Comparison of ENCODE assay signal across 1 cellular context in the genomic region with DNA sequence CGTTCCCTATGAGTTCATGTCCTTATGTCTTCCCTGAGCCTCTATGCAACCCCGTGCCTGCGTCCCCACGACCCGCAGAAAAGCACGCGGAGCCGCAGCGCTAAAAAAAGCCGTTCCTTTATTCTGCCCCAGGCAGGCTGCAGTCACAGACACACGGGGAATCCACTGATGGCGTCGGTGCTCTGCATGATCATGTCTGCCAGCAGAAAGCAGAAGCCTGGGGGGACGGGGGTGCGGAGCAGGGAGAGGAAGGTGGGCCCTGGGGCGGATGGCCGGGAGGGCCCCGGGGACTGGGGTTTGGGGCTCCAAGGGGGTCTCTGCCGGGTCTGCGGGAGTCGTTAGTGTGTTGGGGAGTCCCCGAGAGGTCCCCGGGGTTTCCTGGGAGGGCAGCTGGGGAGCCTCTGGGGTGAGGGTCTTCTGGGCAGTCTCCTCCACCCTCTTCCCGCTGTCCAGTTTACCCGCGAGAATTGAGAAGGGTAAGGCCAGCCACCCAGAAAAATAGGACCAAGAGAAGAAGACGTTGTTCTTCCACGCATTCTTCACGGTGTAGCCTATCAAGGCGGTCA.
TF ChIP-seq lines count a peak whose summit lies in the region.

No MANE protein-coding gene starts in this region.

TF ChIP-seq in HepG2, 621 proteins besides CTCF, POLR2A, EP300 and RAD21 (continued from another document and continues in another):
- TF ChIP-seq, protein P1, sequence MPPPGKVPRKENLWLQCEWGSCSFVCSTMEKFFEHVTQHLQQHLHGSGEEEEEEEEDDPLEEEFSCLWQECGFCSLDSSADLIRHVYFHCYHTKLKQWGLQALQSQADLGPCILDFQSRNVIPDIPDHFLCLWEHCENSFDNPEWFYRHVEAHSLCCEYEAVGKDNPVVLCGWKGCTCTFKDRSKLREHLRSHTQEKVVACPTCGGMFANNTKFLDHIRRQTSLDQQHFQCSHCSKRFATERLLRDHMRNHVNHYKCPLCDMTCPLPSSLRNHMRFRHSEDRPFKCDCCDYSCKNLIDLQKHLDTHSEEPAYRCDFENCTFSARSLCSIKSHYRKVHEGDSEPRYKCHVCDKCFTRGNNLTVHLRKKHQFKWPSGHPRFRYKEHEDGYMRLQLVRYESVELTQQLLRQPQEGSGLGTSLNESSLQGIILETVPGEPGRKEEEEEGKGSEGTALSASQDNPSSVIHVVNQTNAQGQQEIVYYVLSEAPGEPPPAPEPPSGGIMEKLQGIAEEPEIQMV (CRISPR knock-in tag; IDR thresholded peaks at IDR 0.05; ENCODE audit: low read depth), result no peak
- TF ChIP-seq, protein P2, sequence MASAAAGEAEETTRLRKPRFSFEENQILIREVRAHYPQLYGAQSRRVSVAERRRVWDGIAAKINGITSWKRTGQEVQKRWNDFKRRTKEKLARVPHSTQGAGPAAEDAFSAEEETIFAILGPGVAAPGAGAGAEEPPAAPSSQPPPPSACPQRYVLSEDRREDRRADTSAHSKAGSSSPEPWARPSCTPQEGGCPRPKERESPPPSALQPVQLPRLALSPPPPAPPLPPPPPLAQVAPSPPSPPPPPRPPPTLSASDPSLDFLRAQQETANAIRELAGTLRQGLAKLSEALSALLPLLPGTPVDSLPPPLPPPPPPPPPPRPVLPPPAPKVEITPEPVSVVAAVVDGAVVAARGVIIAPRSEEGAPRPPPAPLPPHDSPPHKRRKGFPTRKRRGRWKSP (CRISPR knock-in tag; IDR thresholded peaks at IDR 0.05), result 0 out of 2 replicates have a peak, but pooled peaks have one; percentile 33
- TF ChIP-seq ZNF256 (CRISPR knock-in tag; conservative IDR thresholded peaks at IDR 0.05) (0 out of 2 replicates have a peak, but pooled peaks have one; percentile 77), ZNF563 (CRISPR knock-in tag; IDR thresholded peaks at IDR 0.05) (peak; percentile 28; the same call in 1 of the 2 replicates), RBAK (CRISPR knock-in tag; IDR thresholded peaks at IDR 0.05) (no peak), SMARCE1 (IDR thresholded peaks at IDR 0.05; ENCODE audit: borderline replicate concordance) (no peak), TCF12 (IDR thresholded peaks at IDR 0.05) (no peak), TCF12 (CRISPR knock-in tag; IDR thresholded peaks at IDR 0.05) (no peak), SAFB2 (CRISPR knock-in tag; IDR thresholded peaks at IDR 0.05; ENCODE audit: borderline replicate concordance, low read depth) (0 out of 2 replicates have a peak, but pooled peaks have one; percentile 19), ZNF839 (CRISPR knock-in tag; IDR thresholded peaks at IDR 0.05; ENCODE audit: borderline replicate concordance) (no peak), SATB2 (CRISPR knock-in tag; IDR thresholded peaks at IDR 0.05) (no peak), ISL2 (CRISPR knock-in tag; IDR thresholded peaks at IDR 0.05) (no peak), CBX5 (CRISPR knock-in tag; IDR thresholded peaks at IDR 0.05; ENCODE audit: borderline replicate concordance) (no peak), ZC3H4 (CRISPR knock-in tag; IDR thresholded peaks at IDR 0.05; ENCODE audit: borderline replicate concordance) (peak; percentile 98; the same call in 1 of the 2 replicates), U2AF1 (optimal IDR thresholded peaks at IDR 0.05; ENCODE audit: low read depth, low read length) (peak; percentile 84), SNRNP70 (IDR thresholded peaks at IDR 0.05; ENCODE audit: low read depth, low read length) (no peak), HNRNPUL1 (IDR thresholded peaks at IDR 0.05; ENCODE audit: low read depth, low read length) (no peak), TCF7L2 (IDR thresholded peaks at IDR 0.05; ENCODE audit: low read depth, low read length) (no peak), ARID2 (CRISPR knock-in tag; IDR thresholded peaks at IDR 0.05; ENCODE audit: borderline replicate concordance) (peak; percentile 73; the same call in 1 of the 2 replicates), HDAC6 (IDR thresholded peaks at IDR 0.05; ENCODE audit: low read depth, low read length) (peak; percentile 62; the same call in 1 of the 2 replicates), KDM2A (CRISPR knock-in tag; IDR thresholded peaks at IDR 0.05; ENCODE audit: borderline replicate concordance, low read depth) (no peak), HIVEP1 (CRISPR knock-in tag; IDR thresholded peaks at IDR 0.05) (no peak), RFX1 (IDR thresholded peaks at IDR 0.05) (no peak), ZNF430 (CRISPR knock-in tag; IDR thresholded peaks at IDR 0.05) (no peak), SP4 (CRISPR knock-in tag; IDR thresholded peaks at IDR 0.05) (no peak), ZFP1 (CRISPR knock-in tag; IDR thresholded peaks at IDR 0.05) (no peak), HOXA5 (CRISPR knock-in tag; IDR thresholded peaks at IDR 0.05) (peak; percentile 37; the same call in 1 of the 2 replicates), ZNF121 (CRISPR knock-in tag; IDR thresholded peaks at IDR 0.05) (no peak), ZNF460 (CRISPR knock-in tag; IDR thresholded peaks at IDR 0.05; ENCODE audit: borderline replicate concordance) (no peak), MIER3 (CRISPR knock-in tag; IDR thresholded peaks at IDR 0.05; ENCODE audit: borderline replicate concordance) (no peak), ZNF780A (CRISPR knock-in tag; IDR thresholded peaks at IDR 0.05) (0 out of 2 replicates have a peak, but pooled peaks have one; percentile 7), POLR2AphosphoS2 (IDR thresholded peaks at IDR 0.05; ENCODE audit: low read depth, low read length) (0 out of 2 replicates have a peak, but pooled peaks have one; percentile 20), MTF1 (CRISPR knock-in tag; IDR thresholded peaks at IDR 0.05) (no peak), PCBP2 (optimal IDR thresholded peaks at IDR 0.05; ENCODE audit: low read depth, low read length, poor library complexity, severe bottlenecking) (peak; percentile 50), ZNF264 (CRISPR knock-in tag; IDR thresholded peaks at IDR 0.05) (peak; percentile 70), TBX3 (IDR thresholded peaks at IDR 0.05; ENCODE audit: borderline replicate concordance) (no peak), ZNF564 (CRISPR knock-in tag; IDR thresholded peaks at IDR 0.05) (peak; percentile 23; the same call in 1 of the 2 replicates), ZNF589 (CRISPR knock-in tag; conservative IDR thresholded peaks at IDR 0.05) (no peak), IRF2 (CRISPR knock-in tag; IDR thresholded peaks at IDR 0.05) (no peak; the same call in 1 of the 2 replicates), MED13 (CRISPR knock-in tag; IDR thresholded peaks at IDR 0.05) (peak; percentile 66; the same call in 1 of the 2 replicates), PTBP1 (IDR thresholded peaks at IDR 0.05; ENCODE audit: low read depth, low read length, poor library complexity, severe bottlenecking) (peak; percentile 25), ZNF337 (CRISPR knock-in tag; IDR thresholded peaks at IDR 0.05; ENCODE audit: borderline replicate concordance, low read depth) (no peak), REPIN1 (CRISPR knock-in tag; IDR thresholded peaks at IDR 0.05; ENCODE audit: borderline replicate concordance, low read depth) (no peak), POLR2AphosphoS5 (IDR thresholded peaks at IDR 0.05; ENCODE audit: low read depth, low read length) (peak; percentile 82), MEIS2 (CRISPR knock-in tag; IDR thresholded peaks at IDR 0.05) (peak; percentile 55; the same call in 1 of the 2 replicates)
- TF ChIP-seq, protein P3, sequence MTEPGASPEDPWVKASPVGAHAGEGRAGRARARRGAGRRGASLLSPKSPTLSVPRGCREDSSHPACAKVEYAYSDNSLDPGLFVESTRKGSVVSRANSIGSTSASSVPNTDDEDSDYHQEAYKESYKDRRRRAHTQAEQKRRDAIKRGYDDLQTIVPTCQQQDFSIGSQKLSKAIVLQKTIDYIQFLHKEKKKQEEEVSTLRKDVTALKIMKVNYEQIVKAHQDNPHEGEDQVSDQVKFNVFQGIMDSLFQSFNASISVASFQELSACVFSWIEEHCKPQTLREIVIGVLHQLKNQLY (CRISPR knock-in tag; IDR thresholded peaks at IDR 0.05), result no peak
- TF ChIP-seq, protein P4, sequence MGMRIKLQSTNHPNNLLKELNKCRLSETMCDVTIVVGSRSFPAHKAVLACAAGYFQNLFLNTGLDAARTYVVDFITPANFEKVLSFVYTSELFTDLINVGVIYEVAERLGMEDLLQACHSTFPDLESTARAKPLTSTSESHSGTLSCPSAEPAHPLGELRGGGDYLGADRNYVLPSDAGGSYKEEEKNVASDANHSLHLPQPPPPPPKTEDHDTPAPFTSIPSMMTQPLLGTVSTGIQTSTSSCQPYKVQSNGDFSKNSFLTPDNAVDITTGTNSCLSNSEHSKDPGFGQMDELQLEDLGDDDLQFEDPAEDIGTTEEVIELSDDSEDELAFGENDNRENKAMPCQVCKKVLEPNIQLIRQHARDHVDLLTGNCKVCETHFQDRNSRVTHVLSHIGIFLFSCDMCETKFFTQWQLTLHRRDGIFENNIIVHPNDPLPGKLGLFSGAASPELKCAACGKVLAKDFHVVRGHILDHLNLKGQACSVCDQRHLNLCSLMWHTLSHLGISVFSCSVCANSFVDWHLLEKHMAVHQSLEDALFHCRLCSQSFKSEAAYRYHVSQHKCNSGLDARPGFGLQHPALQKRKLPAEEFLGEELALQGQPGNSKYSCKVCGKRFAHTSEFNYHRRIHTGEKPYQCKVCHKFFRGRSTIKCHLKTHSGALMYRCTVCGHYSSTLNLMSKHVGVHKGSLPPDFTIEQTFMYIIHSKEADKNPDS (CRISPR knock-in tag; IDR thresholded peaks at IDR 0.05), result peak; percentile 54; the same call in 1 of the 2 replicates
- TF ChIP-seq, protein P5, sequence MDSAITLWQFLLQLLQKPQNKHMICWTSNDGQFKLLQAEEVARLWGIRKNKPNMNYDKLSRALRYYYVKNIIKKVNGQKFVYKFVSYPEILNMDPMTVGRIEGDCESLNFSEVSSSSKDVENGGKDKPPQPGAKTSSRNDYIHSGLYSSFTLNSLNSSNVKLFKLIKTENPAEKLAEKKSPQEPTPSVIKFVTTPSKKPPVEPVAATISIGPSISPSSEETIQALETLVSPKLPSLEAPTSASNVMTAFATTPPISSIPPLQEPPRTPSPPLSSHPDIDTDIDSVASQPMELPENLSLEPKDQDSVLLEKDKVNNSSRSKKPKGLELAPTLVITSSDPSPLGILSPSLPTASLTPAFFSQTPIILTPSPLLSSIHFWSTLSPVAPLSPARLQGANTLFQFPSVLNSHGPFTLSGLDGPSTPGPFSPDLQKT (CRISPR knock-in tag; IDR thresholded peaks at IDR 0.05; ENCODE audit: borderline replicate concordance), result no peak
- TF ChIP-seq, protein P6, sequence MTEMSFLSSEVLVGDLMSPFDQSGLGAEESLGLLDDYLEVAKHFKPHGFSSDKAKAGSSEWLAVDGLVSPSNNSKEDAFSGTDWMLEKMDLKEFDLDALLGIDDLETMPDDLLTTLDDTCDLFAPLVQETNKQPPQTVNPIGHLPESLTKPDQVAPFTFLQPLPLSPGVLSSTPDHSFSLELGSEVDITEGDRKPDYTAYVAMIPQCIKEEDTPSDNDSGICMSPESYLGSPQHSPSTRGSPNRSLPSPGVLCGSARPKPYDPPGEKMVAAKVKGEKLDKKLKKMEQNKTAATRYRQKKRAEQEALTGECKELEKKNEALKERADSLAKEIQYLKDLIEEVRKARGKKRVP (CRISPR knock-in tag; IDR thresholded peaks at IDR 0.05), result peak in 1 of 2 experiments; percentile 42; a peak in 1 of 4 replicates
- TF ChIP-seq, protein P7, sequence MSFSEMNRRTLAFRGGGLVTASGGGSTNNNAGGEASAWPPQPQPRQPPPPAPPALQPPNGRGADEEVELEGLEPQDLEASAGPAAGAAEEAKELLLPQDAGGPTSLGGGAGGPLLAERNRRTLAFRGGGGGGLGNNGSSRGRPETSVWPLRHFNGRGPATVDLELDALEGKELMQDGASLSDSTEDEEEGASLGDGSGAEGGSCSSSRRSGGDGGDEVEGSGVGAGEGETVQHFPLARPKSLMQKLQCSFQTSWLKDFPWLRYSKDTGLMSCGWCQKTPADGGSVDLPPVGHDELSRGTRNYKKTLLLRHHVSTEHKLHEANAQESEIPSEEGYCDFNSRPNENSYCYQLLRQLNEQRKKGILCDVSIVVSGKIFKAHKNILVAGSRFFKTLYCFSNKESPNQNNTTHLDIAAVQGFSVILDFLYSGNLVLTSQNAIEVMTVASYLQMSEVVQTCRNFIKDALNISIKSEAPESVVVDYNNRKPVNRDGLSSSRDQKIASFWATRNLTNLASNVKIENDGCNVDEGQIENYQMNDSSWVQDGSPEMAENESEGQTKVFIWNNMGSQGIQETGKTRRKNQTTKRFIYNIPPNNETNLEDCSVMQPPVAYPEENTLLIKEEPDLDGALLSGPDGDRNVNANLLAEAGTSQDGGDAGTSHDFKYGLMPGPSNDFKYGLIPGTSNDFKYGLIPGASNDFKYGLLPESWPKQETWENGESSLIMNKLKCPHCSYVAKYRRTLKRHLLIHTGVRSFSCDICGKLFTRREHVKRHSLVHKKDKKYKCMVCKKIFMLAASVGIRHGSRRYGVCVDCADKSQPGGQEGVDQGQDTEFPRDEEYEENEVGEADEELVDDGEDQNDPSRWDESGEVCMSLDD (CRISPR knock-in tag; IDR thresholded peaks at IDR 0.05; ENCODE audit: borderline replicate concordance), result peak; percentile 16; the same call in 1 of the 2 replicates
- TF ChIP-seq, protein P8, sequence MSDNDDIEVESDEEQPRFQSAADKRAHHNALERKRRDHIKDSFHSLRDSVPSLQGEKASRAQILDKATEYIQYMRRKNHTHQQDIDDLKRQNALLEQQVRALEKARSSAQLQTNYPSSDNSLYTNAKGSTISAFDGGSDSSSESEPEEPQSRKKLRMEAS (IDR thresholded peaks at IDR 0.05), result 0 out of 2 replicates have a peak, but pooled peaks have one; percentile 11
